In the genomic region with DNA sequence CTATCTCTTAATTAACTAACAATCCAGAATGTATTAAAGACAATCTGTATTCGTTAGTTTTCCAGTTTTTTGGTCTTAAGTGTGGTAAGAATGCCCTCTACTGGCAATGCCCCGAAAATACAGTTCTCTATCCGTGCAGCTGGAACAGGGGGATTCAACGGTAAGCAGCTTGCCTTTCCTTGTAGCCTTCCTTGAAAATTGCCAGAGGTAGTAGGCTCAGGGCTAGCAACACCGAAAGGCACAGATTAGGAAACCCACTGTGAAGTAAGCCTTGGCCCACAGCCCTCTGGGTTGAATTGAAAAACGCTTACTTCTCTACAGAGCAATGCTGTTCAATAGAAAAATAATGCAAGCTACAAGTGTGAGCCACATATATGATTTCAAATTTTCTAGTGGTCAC, we compare ENCODE assay signal across 8 cellular contexts. TPM values are rescaled to one million over a fixed set of nuclear protein-coding genes. Genes with fewer than 3 reads are reported as not detected.
A peak's percentile ranks its signal among the peaks of the same experiment; 100 is the strongest.
DNase-seq lines count a peak whose midpoint lies in the region; ATAC-seq and TF ChIP-seq lines count a peak whose summit lies in the region.

No MANE protein-coding gene starts in this region.

- TF ChIP-seq CTCF in AG09319 (IDR thresholded peaks at IDR 0.05; ENCODE audit: low read depth, low read length), result peak; percentile 85
- peak; percentile 79 for TF ChIP-seq CTCF in LNCAP (IDR thresholded peaks at IDR 0.05)
- peak; percentile 83 for TF ChIP-seq CTCF in RWPE1 (conservative IDR thresholded peaks at IDR 0.05; ENCODE audit: low read depth)

- peaks cover 2 to 3% of the 10 kb centered on the region in 2 experiments for H3K4me1 ChIP-seq in trophoblast cell (ENCODE audit: control insufficient read depth in 1 of 2, insufficient read depth in 2 of 2, low read length in 2 of 2)

- no peak overlapping the region for H2AK5ac ChIP-seq in trophoblast cell (ENCODE audit: low read length)

- no peak overlapping the region for H4K12ac ChIP-seq in trophoblast cell (ENCODE audit: low read depth, low read length)

- no peak overlapping the region for H3K4ac ChIP-seq in trophoblast cell (ENCODE audit: low read depth, low read length)

- no peaks in the 10 kb centered on the region for H3K79me1 ChIP-seq in trophoblast cell (ENCODE audit: low read length)

- H3K27ac ChIP-seq in RWPE1 (no peak overlapping the region), trophoblast cell (ENCODE audit: low read depth, low read length) (no peak overlapping the region)

- H4K8ac ChIP-seq in trophoblast cell (ENCODE audit: low read depth, low read length), result no peak overlapping the region

- no peak overlapping the region for H2BK12ac ChIP-seq in trophoblast cell (ENCODE audit: low read length)

- no peaks in the 10 kb centered on the region for H3K27me3 ChIP-seq in trophoblast cell (ENCODE audit: insufficient read depth, low read length)

- no peaks in the 10 kb centered on the region for H3K36me3 ChIP-seq in trophoblast cell (ENCODE audit: control insufficient read depth in 1 of 2, insufficient read depth in 2 of 2, low read length in 2 of 2)

- no peaks in the 10 kb centered on the region for H3K79me2 ChIP-seq in trophoblast cell (ENCODE audit: control insufficient read depth, insufficient read depth, low read length, poor library complexity)

- DNase-seq in AG09319 (ENCODE audit: extremely low read depth, low read depth) (peak; percentile 37), RWPE1 (ENCODE audit: low spot score) (peak; percentile 50), glomerular visceral epithelial cell (ENCODE audit: extremely low spot score) (peak; percentile 67), trophoblast cell (peak; percentile 54 to 83)
- peak in 1 of 2 donors; percentile 49 for DNase-seq in activated naive CD4-positive, alpha-beta T cell treated with anti-CD3 and anti-CD28 coated beads, Interleukin-2, amount 50 U/mL, for 72 hours (ENCODE audit: low spot score in 2 of 2)

- no peaks in the 10 kb centered on the region for H3K9me3 Mint-ChIP-seq in activated naive CD4-positive, alpha-beta T cell treated with anti-CD3 and anti-CD28 coated beads, Interleukin-2, amount 50 U/mL, for 72 hours

- H3K4me2 ChIP-seq in trophoblast cell (ENCODE audit: low read length), result no peak overlapping the region

- no peak overlapping the region for H3K9ac ChIP-seq in trophoblast cell (ENCODE audit: low read length)

- no peaks in the 10 kb centered on the region for H3K36me3 Mint-ChIP-seq in activated naive CD4-positive, alpha-beta T cell treated with anti-CD3 and anti-CD28 coated beads, Interleukin-2, amount 50 U/mL, for 72 hours

- no CpG with 5 or more reads among the region's 6 CpGs for WGBS in trophoblast cell (ENCODE audit: extremely low coverage, insufficient coverage, insufficient read length)

- no peak overlapping the region for H3K18ac ChIP-seq in trophoblast cell (ENCODE audit: low read length)

- no peak overlapping the region for H3K4me3 ChIP-seq in trophoblast cell (ENCODE audit: low read depth, low read length)

- H3K23ac ChIP-seq in trophoblast cell (ENCODE audit: low read length), result no peak overlapping the region

- no peak overlapping the region for H4K91ac ChIP-seq in trophoblast cell (ENCODE audit: low read depth, low read length)

- no peak overlapping the region for H2BK120ac ChIP-seq in trophoblast cell (ENCODE audit: insufficient read depth, low read length, poor library complexity)

- POLR2A ChIA-PET in RWPE1 (lab: Yijun Ruan, JAX; ENCODE audit: low non-redundant PET), result interaction anchor here (0.7 kb wide), 1 partner anchor 38 kb away, joined by 3 read pairs; a partner anchor contains a TSS

- H2AFZ ChIP-seq in trophoblast cell (ENCODE audit: insufficient read depth, low read length, poor library complexity), result no peak overlapping the region

- no peak overlapping the region for H2BK5ac ChIP-seq in trophoblast cell (ENCODE audit: low read depth, low read length, poor library complexity)

- no peak overlapping the region for H3K14ac ChIP-seq in trophoblast cell (ENCODE audit: low read length)

- ATAC-seq in GM18519 (IDR thresholded peaks at IDR 0.05; ENCODE audit: low FRiP score, unreplicated experiment), result peak; percentile 45
- ATAC-seq in activated naive CD4-positive, alpha-beta T cell treated with anti-CD3 and anti-CD28 coated beads, Interleukin-2, amount 50 U/mL, for 72 hours, result peak; percentile 52 to 53
- no peak for ATAC-seq in HG03025 (IDR thresholded peaks at IDR 0.05; ENCODE audit: low FRiP score, unreplicated experiment)

- CTCF ChIA-PET in RWPE1 (lab: Yijun Ruan, JAX), result interaction anchor here (0.6 to 1.1 kb wide), 6 partner anchors 17 to 285 kb away, joined by 3 to 5 read pairs (median 4); a partner anchor contains a TSS

- H3K9me3 ChIP-seq in trophoblast cell (ENCODE audit: insufficient read depth, low read depth, low read length), result no peaks in the 10 kb centered on the region

- H3K27ac Mint-ChIP-seq in activated naive CD4-positive, alpha-beta T cell treated with anti-CD3 and anti-CD28 coated beads, Interleukin-2, amount 50 U/mL, for 72 hours, result no peak overlapping the region

RNA-seq across cellular contexts. Expression of a gene that starts 17.1 kb away (rescaled TPM):
- total RNA-seq in activated naive CD4-positive, alpha-beta T cell treated with anti-CD3 and anti-CD28 coated beads, Interleukin-2, amount 50 U/mL, for 72 hours, result 10 to 100 TPM; 48.5 to 55.5 TPM
- polyA plus RNA-seq in trophoblast cell (2013), result 61.9 and 62.4 TPM in 2 replicates

RNA-seq across cellular contexts. Expression of a gene that starts 37.4 kb away (rescaled TPM):
- total RNA-seq in activated naive CD4-positive, alpha-beta T cell treated with anti-CD3 and anti-CD28 coated beads, Interleukin-2, amount 50 U/mL, for 72 hours, result not detected
- polyA plus RNA-seq in trophoblast cell (2013), result 0.01 TPM in 1 of 2 replicates, not detected in the other
